In genomic region chr17:28405632-28406477, GRCh38 we compare ENCODE assay signal across 8 cellular contexts. TPM values are rescaled to one million over a fixed set of nuclear protein-coding genes. Genes with fewer than 3 reads are reported as not detected.
A peak's percentile ranks its signal among the peaks of the same experiment; 100 is the strongest.
DNase-seq lines count a peak whose midpoint lies in the region; ATAC-seq and TF ChIP-seq lines count a peak whose summit lies in the region.

Gene SLC46A1, minus strand, starts transcription at chr17:28406212. Its CDS starts 98 bp downstream, at chr17:28406114.

- H3K4me1 ChIP-seq in SJSA1 (replicated peaks), result peaks cover 9% of the 10 kb centered on the region
- H3K4me1 ChIP-seq in iPS-15b (ENCODE audit: control insufficient read depth, insufficient read depth, low read length), result peaks cover 51% of the 10 kb centered on the region

- in situ Hi-C loops in astrocyte of the spinal cord (cut with HindIII; ENCODE audit: low sequenced_read_pairs), result no loop called here

- peak; percentile 57 for DNase-seq in AG08395 (ENCODE audit: low spot score)
- DNase-seq in HuH-7 (ENCODE audit: low spot score), result peak; percentile 79
- DNase-seq in SJSA1 (ENCODE audit: low read depth in 1 of 2, low spot score in 2 of 2), result peak in 1 of 2 experiments; percentile 16
- peak; percentile 5 for DNase-seq in astrocyte of the spinal cord (ENCODE audit: low read depth, low spot score)
- no peak for DNase-seq in skeletal muscle cell (ENCODE audit: low read depth)
- DNase-seq in GDM1 (lab: John Stamatoyannopoulos, UW), result no peak

- no peak within 1 kb of the TSS for H3K27ac ChIP-seq in SJSA1

- no peaks in the 10 kb centered on the region for H3K9me3 ChIP-seq in SJSA1 (replicated peaks)
- no peaks in the 10 kb centered on the region for H3K9me3 ChIP-seq in iPS-15b (ENCODE audit: control insufficient read depth, insufficient read depth, low read length)

- H3K9ac ChIP-seq in iPS-15b (ENCODE audit: low read depth, low read length), result peak within 1 kb of the TSS; percentile 49

- peaks cover 13% of the 10 kb centered on the region for H3K27me3 ChIP-seq in SJSA1 (replicated peaks)
- peaks cover 50% of the 10 kb centered on the region for H3K27me3 ChIP-seq in iPS-15b (ENCODE audit: control insufficient read depth, insufficient read depth, low read length)

- no peak for TF ChIP-seq CTCF in astrocyte of the spinal cord (IDR thresholded peaks at IDR 0.05; ENCODE audit: low read depth, low read length)

- no peaks in the 10 kb centered on the region for H3K36me3 ChIP-seq in SJSA1
- H3K36me3 ChIP-seq in iPS-15b (ENCODE audit: control insufficient read depth, insufficient read depth, low read length), result no peaks in the 10 kb centered on the region

- peak within 1 kb of the TSS; percentile 48 for H3K4me3 ChIP-seq in SJSA1
- H3K4me3 ChIP-seq in astrocyte of the spinal cord (ENCODE audit: low read depth, low read length), result peak within 1 kb of the TSS; percentile 52
- peak within 1 kb of the TSS; percentile 65 for H3K4me3 ChIP-seq in iPS-15b (ENCODE audit: low read depth, low read length)
- H3K4me3 ChIP-seq in skeletal muscle cell (ENCODE audit: low read depth, low read length), result peak within 1 kb of the TSS; percentile 62

- peak; percentile 79 for ATAC-seq in GM19035 (IDR thresholded peaks at IDR 0.05; ENCODE audit: unreplicated experiment)

RNA-seq across cellular contexts. Expression of gene SLC46A1, which starts in this region (rescaled TPM):
- total RNA-seq in SJSA1 (2014; rRNA removed; shearing (Covaris generic)), result 1.8 and 2.5 TPM in 2 replicates

Comparison
In these comparisons a context has a peak if more than half of its experiments do, and no peak if none do; other contexts are left out.
1. DNase-seq: peak in AG08395 (single experiment), HuH-7 (single experiment) and astrocyte of the spinal cord (single experiment); none in skeletal muscle cell (single experiment) and GDM1 (single experiment).
2. Peak in every context shown above with its lines, with median percentiles within 50 percentile points of each other: H3K4me3 ChIP-seq.